ENCODE assay signal across 23 cellular contexts in genomic region chr9:126635661-126636439, GRCh38. TPM values are rescaled to one million over a fixed set of nuclear protein-coding genes. Genes with fewer than 3 reads are reported as not detected.
"Had no signal": no experiment of that assay in that cellular context is flagged by ENCODE, and none has a peak within 500 bp of the region (broad histone marks: within the 10 kb centered on the region; RNA-seq: fewer than 3 reads in every experiment).

No MANE protein-coding gene starts in this region.

- H3K36me3 Mint-ChIP-seq: activated naive CD4-positive, alpha-beta T cell treated with anti-CD3 and anti-CD28 coated beads, Interleukin-2, amount 50 U/mL, for 24 hours had no signal

- H3K27ac Mint-ChIP-seq: activated naive CD4-positive, alpha-beta T cell treated with anti-CD3 and anti-CD28 coated beads, Interleukin-2, amount 50 U/mL, for 24 hours; activated T-helper 1 cell treated with anti-CD3 and anti-CD28 coated beads, Interleukin-12 subunit alpha, Interleukin-12 subunit beta, Interleukin-2, Interleukin-4 antibody, amounts not matched to agents 30 ng/mL and 10 ng/mL and 1 ng/mL, durations not matched to agents 14 hours and 24 hours and 36 hours; nephron had no signal

- ATAC-seq: gastrocnemius medialis; right cardiac atrium; stimulated activated naive CD8-positive, alpha-beta T cell treated with anti-CD3 and anti-CD28 coated beads, Interleukin-15, Interleukin-2, amounts not matched to agents 100 U/mL and 50 U/mL, for 24 hours; upper lobe of right lung had no signal

- H3K9me3 Mint-ChIP-seq: activated naive CD4-positive, alpha-beta T cell treated with anti-CD3 and anti-CD28 coated beads, Interleukin-2, amount 50 U/mL, for 24 hours; activated T-helper 1 cell treated with anti-CD3 and anti-CD28 coated beads, Interleukin-12 subunit alpha, Interleukin-12 subunit beta, Interleukin-2, Interleukin-4 antibody, amounts not matched to agents 30 ng/mL and 10 ng/mL and 1 ng/mL, durations not matched to agents 14 hours and 24 hours and 36 hours; nephron had no signal

- H3K4me3 ChIP-seq: adrenal gland, ascending aorta, esophagus muscularis mucosa, gastrocnemius medialis, left ventricle myocardium inferior, upper lobe of right lung had no signal

- DNase-seq: activated gamma-delta T cell; adrenal gland; brain microvascular endothelial cell; effector memory CD4-positive, alpha-beta T cell; gastrocnemius medialis; hippocampal formation; left ventricle myocardium inferior; midbrain; nucleus accumbens; stimulated activated CD4-positive, alpha-beta T cell treated with anti-CD3 and anti-CD28 coated beads, Interleukin-12 subunit alpha, Interleukin-12 subunit beta, amount 100 ng/mL, for 4 hours; stimulated activated CD4-positive, alpha-beta T cell treated with anti-CD3 and anti-CD28 coated beads, Interleukin-4, amount 100 ng/mL, for 4 hours; stimulated activated naive CD8-positive, alpha-beta T cell treated with anti-CD3 and anti-CD28 coated beads, Interleukin-15, Interleukin-2, amounts not matched to agents 100 U/mL and 50 U/mL, for 24 hours; upper lobe of right lung had no signal

- H3K4me3 Mint-ChIP-seq: activated naive CD4-positive, alpha-beta T cell treated with anti-CD3 and anti-CD28 coated beads, Interleukin-2, amount 50 U/mL, for 24 hours; activated T-helper 1 cell treated with anti-CD3 and anti-CD28 coated beads, Interleukin-12 subunit alpha, Interleukin-12 subunit beta, Interleukin-2, Interleukin-4 antibody, amounts not matched to agents 30 ng/mL and 10 ng/mL and 1 ng/mL, durations not matched to agents 14 hours and 24 hours and 36 hours had no signal

RNA-seq across cellular contexts. Expression of gene LMX1B, which starts 22.1 kb away (rescaled TPM):
- total RNA-seq: activated CD8-positive, alpha-beta memory T cell treated with anti-CD3 and anti-CD28 coated beads for 36 hours; activated T-helper 1 cell treated with anti-CD3 and anti-CD28 coated beads, Interleukin-12 subunit alpha, Interleukin-12 subunit beta, Interleukin-2, Interleukin-4 antibody, amounts not matched to agents 30 ng/mL and 10 ng/mL and 1 ng/mL, durations not matched to agents 14 hours and 24 hours and 36 hours; lung microvascular endothelial cell; pulmonary artery endothelial cell; T-helper 2 cell treated with Interferon-gamma antibody and Interleukin-4, amounts not matched to agents 100 ng/mL and 5 ng/mL, for 36 hours had no signal
